ENCODE assay signal across 8 cellular contexts in genomic region chr20:50987493-50988210, GRCh38. TPM values are rescaled to one million over a fixed set of nuclear protein-coding genes. Genes with fewer than 3 reads are reported as not detected.
DNase-seq lines count a peak whose midpoint lies in the region; ATAC-seq and TF ChIP-seq lines count a peak whose summit lies in the region.

No MANE protein-coding gene starts in this region.

- H3K4me3 Mint-ChIP-seq in chondrocyte (ENCODE audit: unreplicated experiment) = no peak overlapping the region

- H3K9me3 ChIP-seq in liver (ENCODE audit: control insufficient read depth in 4 of 4, low read length in 3 of 4) = no peaks in the 10 kb centered on the region

- no peaks in the 10 kb centered on the region for H3K27me3 ChIP-seq in liver (ENCODE audit: control insufficient read depth in 4 of 4, insufficient read depth in 4 of 4, low read length in 3 of 4)

- WGBS in liver = 11% methylated on average over 13 of the region's 13 CpGs

- H3K4me1 ChIP-seq in liver (ENCODE audit: control insufficient read depth in 4 of 4, insufficient read depth in 4 of 4, low read length in 3 of 4) = peaks cover 0 to 12% (median 4%) of the 10 kb centered on the region in 4 donors

- no peaks in the 10 kb centered on the region for H3K9me3 Mint-ChIP-seq in chondrocyte (ENCODE audit: low read depth)

- no peak overlapping the region for H3K27ac ChIP-seq in liver (ENCODE audit: low read depth in 1 of 2, low read length in 2 of 2)

- no peaks in the 10 kb centered on the region for H3K27me3 Mint-ChIP-seq in chondrocyte (ENCODE audit: low read depth)

- DNase-seq in DMS114 treated with DMSO at 0.1 percent for 48 hours (lab: John Stamatoyannopoulos, UW; ENCODE audit: unreplicated experiment) (peak; percentile 98), NCI-H524 (lab: John Stamatoyannopoulos, UW) (peak; percentile 69 to 89), chondrocyte (ENCODE audit: low spot score) (no peak)
- peak; percentile 13 to 74 for DNase-seq in activated CD4-positive, alpha-beta T cell treated with anti-CD3 and anti-CD28 coated beads for 24 hours (ENCODE audit: low read depth in 2 of 2)
- peak; percentile 25 to 68 (median 43) for DNase-seq in stimulated activated CD4-positive, alpha-beta T cell treated with anti-CD3 and anti-CD28 coated beads, TNF-alpha, amount 100 ng/mL, for 48 hours (ENCODE audit: low read depth in 3 of 3)

- TF ChIP-seq RAD21 in liver (IDR thresholded peaks at IDR 0.05) = peak; percentile 97 to 98

- ATAC-seq in HG03097 (IDR thresholded peaks at IDR 0.05; ENCODE audit: low FRiP score, unreplicated experiment) = peak; percentile 68
- no peak for ATAC-seq in GM18870 (IDR thresholded peaks at IDR 0.05; ENCODE audit: unreplicated experiment)

- H3K4me3 ChIP-seq in liver (ENCODE audit: low read depth in 1 of 3, low read length in 3 of 3) = no peak overlapping the region

- H3K9ac ChIP-seq in liver (ENCODE audit: low read depth in 1 of 2, low read length in 2 of 2) = no peak overlapping the region

- TF ChIP-seq CTCF in chondrocyte (IDR thresholded peaks at IDR 0.05) = peak; percentile 90
- peak; percentile 96 for TF ChIP-seq CTCF in liver (IDR thresholded peaks at IDR 0.05; ENCODE audit: low read depth, low read length, missing input control)

- H3K4me1 Mint-ChIP-seq in chondrocyte (ENCODE audit: low read depth) = peaks cover 22% of the 10 kb centered on the region

- H3K36me3 ChIP-seq in liver (ENCODE audit: control insufficient read depth in 4 of 4, insufficient read depth in 3 of 4, low read depth in 1 of 4, low read length in 3 of 4) = no peaks in the 10 kb centered on the region

- H3K27ac Mint-ChIP-seq in chondrocyte (ENCODE audit: unreplicated experiment) = no peak overlapping the region

- no peaks in the 10 kb centered on the region for H3K36me3 Mint-ChIP-seq in chondrocyte (ENCODE audit: low read depth)

TF ChIP-seq in liver, 16 proteins besides CTCF, POLR2A, EP300 and RAD21:
- TF ChIP-seq FOXA2 (IDR thresholded peaks at IDR 0.05) = peak; percentile 22
- peak; percentile 18 for TF ChIP-seq FOXA1 (IDR thresholded peaks at IDR 0.05)
- TF ChIP-seq ZBTB33 (IDR thresholded peaks at IDR 0.05) = no peak

RNA-seq across cellular contexts. Expression of gene MOCS3, which starts 29.0 kb away (rescaled TPM):
- total RNA-seq in chondrocyte (4.3 to 4.6 TPM (median 4.4 TPM) in 3 replicates), liver (1 to 10 TPM; 4.0 to 4.3 TPM)
- 1 to 10 TPM; 1.7 to 2.4 TPM for polyA plus RNA-seq in liver

RNA-seq across cellular contexts. Expression of gene DPM1, which starts 29.3 kb away (rescaled TPM):
- total RNA-seq in chondrocyte (37.7 to 40.5 TPM (median 39.9 TPM) in 3 replicates), liver (10 to 100 TPM; 32.1 to 38.2 TPM)
- polyA plus RNA-seq in liver = 10 to 100 TPM; 27.2 to 42.6 TPM

RNA-seq across cellular contexts. Expression of gene KCNG1, which starts 35.3 kb away (rescaled TPM):
- total RNA-seq in chondrocyte (2.9 to 14.6 TPM (median 13.0 TPM) in 3 replicates), liver (under 1 TPM; 0.08 to 0.14 TPM)
- polyA plus RNA-seq in liver = under 1 TPM in 1 of 2 donors, not detected in 1; 0.24 TPM

RNA-seq across cellular contexts. Expression of gene ADNP, which starts 56.4 kb away (rescaled TPM):
- 56.8 to 60.2 TPM (median 58.9 TPM) in 3 replicates for total RNA-seq in chondrocyte
- total RNA-seq in liver = 10 to 100 TPM; 25.2 to 25.4 TPM
- polyA plus RNA-seq in liver = 10 to 100 TPM in 1 of 2 donors, 1 to 10 TPM in 1; 9.3 to 15.1 TPM
